ENCODE assay signal across 36 cellular contexts in genomic region chr4:72408568-72408967, GRCh38.
DNase-seq lines count a peak whose midpoint lies in the region; ATAC-seq, FAIRE-seq and TF ChIP-seq lines count a peak whose summit lies in the region.
"Had no signal": no experiment of that assay in that cellular context is flagged by ENCODE, and none has a peak within 500 bp of the region (broad histone marks: within the 10 kb centered on the region; RNA-seq: fewer than 3 reads in every experiment).

No MANE protein-coding gene starts in this region.

- no peaks in the 10 kb centered on the region for H3F3A ChIP-seq in neural progenitor cell (ENCODE audit: low read depth)

- no peak for TF ChIP-seq EP300 in K562 (IDR thresholded peaks at IDR 0.05; ENCODE audit: low read length)

- TF ChIP-seq RAD21 in K562 (CRISPR knock-in tag; conservative IDR thresholded peaks at IDR 0.05 in 1 of 2, IDR thresholded peaks at IDR 0.05 in 1 of 2), result no peak

- H3K4me3 ChIP-seq in HEK293 (ENCODE audit: low read depth, low read length) (no peak overlapping the region), K562 (no peak overlapping the region), neural progenitor cell (no peak overlapping the region), BE2C (ENCODE audit: low read depth, low read length) (no peak overlapping the region)
- H3K4me3 ChIP-seq: A549; BLaER1; BLaER1 treated with 17β-estradiol and CSF1 and Interleukin-3, amounts not matched to agents 10 nM and 100 nM had no signal

- DNase-seq in K562 (ENCODE audit: extremely low read depth in 1 of 4, low spot score in 3 of 4) (no peak), neural progenitor cell (ENCODE audit: low spot score) (no peak), SHP77 treated with DMSO at 0.1 percent for 48 hours (lab: John Stamatoyannopoulos, UW) (no peak), BE2C (no peak)
- no peak for DNase-seq in naive thymus-derived CD8-positive, alpha-beta T cell
- DNase-seq: 8988T; ACHN; AML-193; C1 segment of cervical spinal cord; Caco-2; Calu3; CD4-positive, alpha-beta memory T cell; CD4-positive, alpha-beta T cell; CD4-positive, CD25-positive, alpha-beta regulatory T cell; CD8-positive, alpha-beta memory T cell; CD8-positive, alpha-beta T cell; COR-L47; DMS 273 treated with DMSO at 0.1 percent for 48 hours; DMS153; DMS53; DMS79; DMS79 treated with DMSO at 0.1 percent for 48 hours; DND-41; EL had no signal

- CTCF ChIA-PET in HEK293 (lab: Yijun Ruan, JAX), result no interaction called here
- CTCF ChIA-PET in K562 (lab: Yijun Ruan, JAX; ENCODE audit: low intra/inter-chr PET ratio), result no interaction called here

- H3K4me1 Mint-ChIP-seq in brain, result peaks cover 44% of the 10 kb centered on the region
- H3K4me1 Mint-ChIP-seq in neural progenitor cell, result peaks cover 36% of the 10 kb centered on the region
- no peaks in the 10 kb centered on the region for H3K4me1 Mint-ChIP-seq in naive thymus-derived CD8-positive, alpha-beta T cell
- H3K4me1 Mint-ChIP-seq: B cell; CD14-positive monocyte; CD4-positive, alpha-beta memory T cell; CD4-positive, CD25-positive, alpha-beta regulatory T cell; CD8-positive, alpha-beta memory T cell had no signal

- H3K27ac Mint-ChIP-seq in brain, result peak overlapping the region in 4 of 5 experiments; percentile 27 to 95 (median 52)
- H3K27ac Mint-ChIP-seq in neural progenitor cell, result peak overlapping the region; percentile 48
- no peak overlapping the region for H3K27ac Mint-ChIP-seq in naive thymus-derived CD8-positive, alpha-beta T cell
- H3K27ac Mint-ChIP-seq: B cell; CD14-positive monocyte; CD4-positive, alpha-beta memory T cell; CD4-positive, alpha-beta T cell; CD4-positive, CD25-positive, alpha-beta regulatory T cell; CD8-positive, alpha-beta memory T cell; CD8-positive, alpha-beta T cell had no signal

- H3K27ac ChIP-seq in HEK293 (ENCODE audit: extremely low read depth, low read depth, low read length) (no peak overlapping the region), K562 (ENCODE audit: extremely low read depth, low read depth, low read length) (no peak overlapping the region), neural progenitor cell (no peak overlapping the region)
- H3K27ac ChIP-seq: 22Rv1; A549; BLaER1; BLaER1 treated with 17β-estradiol and CSF1 and Interleukin-3, amounts not matched to agents 10 nM and 100 nM; C4-2B had no signal

- no peak overlapping the region for H3K4me3 Mint-ChIP-seq in brain
- H3K4me3 Mint-ChIP-seq in neural progenitor cell, result no peak overlapping the region
- H3K4me3 Mint-ChIP-seq in naive thymus-derived CD8-positive, alpha-beta T cell, result no peak overlapping the region
- H3K4me3 Mint-ChIP-seq: B cell; CD14-positive monocyte; CD4-positive, alpha-beta memory T cell; CD4-positive, alpha-beta T cell; CD4-positive, CD25-positive, alpha-beta regulatory T cell; CD8-positive, alpha-beta memory T cell; CD8-positive, alpha-beta T cell had no signal

- intact Hi-C loops in K562 (cut with micrococcal nuclease), result no loop called here

- H3K9me3 ChIP-seq in HEK293 (ENCODE audit: control insufficient read depth, insufficient read depth, low read depth, low read length) (no peaks in the 10 kb centered on the region), K562 (replicated peaks; ENCODE audit: control insufficient read depth, insufficient read depth, low read depth, low read length) (no peaks in the 10 kb centered on the region), neural progenitor cell (ENCODE audit: low read depth) (no peaks in the 10 kb centered on the region), BE2C (no peaks in the 10 kb centered on the region)
- H3K9me3 ChIP-seq: A549; BLaER1; BLaER1 treated with 17β-estradiol and CSF1 and Interleukin-3, amounts not matched to agents 10 nM and 100 nM; Caco-2 had no signal

- H3K9me1 ChIP-seq in K562 (ENCODE audit: control insufficient read depth, insufficient read depth, low read length), result no peaks in the 10 kb centered on the region

- H3K9me3 Mint-ChIP-seq in brain (peaks cover 0 to 3% (median 0%) of the 10 kb centered on the region in 5 experiments), neural progenitor cell (peaks cover 2% of the 10 kb centered on the region)
- peaks cover 0 to 3% (median 0%) of the 10 kb centered on the region in 9 donors for H3K9me3 Mint-ChIP-seq in naive thymus-derived CD8-positive, alpha-beta T cell
- H3K9me3 Mint-ChIP-seq: CD14-positive monocyte; CD4-positive, alpha-beta T cell; CD4-positive, CD25-positive, alpha-beta regulatory T cell; CD8-positive, alpha-beta memory T cell; CD8-positive, alpha-beta T cell had no signal

- H4K20me1 ChIP-seq in K562 (replicated peaks; ENCODE audit: control insufficient read depth, insufficient read depth, low read length), result no peaks in the 10 kb centered on the region
- H4K20me1 ChIP-seq in neural progenitor cell (ENCODE audit: low read depth), result no peaks in the 10 kb centered on the region
- H4K20me1 ChIP-seq: BLaER1; BLaER1 treated with 17β-estradiol and CSF1 and Interleukin-3, amounts not matched to agents 10 nM and 100 nM had no signal

- POLR2A ChIA-PET in HEK293 (lab: Yijun Ruan, JAX) (no interaction called here), K562 (lab: Yijun Ruan, JAX) (no interaction called here)
- POLR2A ChIA-PET in naive thymus-derived CD8-positive, alpha-beta T cell (lab: Charles Lee), result no interaction called here

- no peak overlapping the region for H2AFZ ChIP-seq in K562 (ENCODE audit: low read depth, low read length)
- H2AFZ ChIP-seq in neural progenitor cell (replicated peaks), result no peak overlapping the region

- WGBS in K562 (ENCODE audit: insufficient coverage, low coverage, missing lambda C conversion rate), result 75% methylated on average over 4 of the region's 4 CpGs

- TF ChIP-seq POLR2A in K562 (conservative IDR thresholded peaks at IDR 0.05), result no peak

- H3K9ac ChIP-seq in K562 (ENCODE audit: insufficient read depth in 1 of 2, low read depth in 2 of 2, low read length in 2 of 2) (no peak overlapping the region), neural progenitor cell (no peak overlapping the region)
- H3K9ac ChIP-seq: BLaER1; BLaER1 treated with 17β-estradiol and CSF1 and Interleukin-3, amounts not matched to agents 10 nM and 100 nM had no signal

- H3K36me3 ChIP-seq in HEK293 (ENCODE audit: control insufficient read depth in 2 of 2, insufficient read depth in 1 of 2, low read length in 2 of 2) (no peaks in the 10 kb centered on the region), K562 (ENCODE audit: control insufficient read depth, insufficient read depth, low read length) (no peaks in the 10 kb centered on the region; the same call in 2 of the 3 replicates), neural progenitor cell (no peaks in the 10 kb centered on the region), BE2C (peaks cover 3% of the 10 kb centered on the region)
- H3K36me3 ChIP-seq: BLaER1; BLaER1 treated with 17β-estradiol and CSF1 and Interleukin-3, amounts not matched to agents 10 nM and 100 nM had no signal

- BruUV-seq in K562 (replicated peaks; lab: Mats Ljungman, UMichigan), result no TSS peak

- ATAC-seq in K562 (no peak), GM21786 (IDR thresholded peaks at IDR 0.05; ENCODE audit: unreplicated experiment) (no peak)
- no peak for ATAC-seq in naive thymus-derived CD8-positive, alpha-beta T cell
- ATAC-seq: A549; CD8-positive, alpha-beta T cell had no signal

- in situ Hi-C loops in K562 (cut with MboI), result no loop called here

- H3K36me3 Mint-ChIP-seq in brain, result no peaks in the 10 kb centered on the region
- no peaks in the 10 kb centered on the region for H3K36me3 Mint-ChIP-seq in neural progenitor cell
- no peaks in the 10 kb centered on the region for H3K36me3 Mint-ChIP-seq in naive thymus-derived CD8-positive, alpha-beta T cell
- H3K36me3 Mint-ChIP-seq: CD14-positive monocyte; CD4-positive, alpha-beta memory T cell; CD4-positive, CD25-positive, alpha-beta regulatory T cell; CD8-positive, alpha-beta memory T cell; CD8-positive, alpha-beta T cell had no signal

- H3K79me2 ChIP-seq in K562 (ENCODE audit: control insufficient read depth, insufficient read depth, low read length), result no peaks in the 10 kb centered on the region; the same call in 2 of the 3 replicates
- H3K79me2 ChIP-seq in neural progenitor cell (ENCODE audit: low read depth), result no peaks in the 10 kb centered on the region

- H3K27me3 Mint-ChIP-seq in brain, result no peaks in the 10 kb centered on the region
- H3K27me3 Mint-ChIP-seq in neural progenitor cell (ENCODE audit: insufficient read depth, low read depth), result peaks cover 2% of the 10 kb centered on the region
- no peaks in the 10 kb centered on the region for H3K27me3 Mint-ChIP-seq in naive thymus-derived CD8-positive, alpha-beta T cell
- H3K27me3 Mint-ChIP-seq: B cell; CD4-positive, alpha-beta memory T cell; CD4-positive, alpha-beta T cell; CD4-positive, CD25-positive, alpha-beta regulatory T cell; CD8-positive, alpha-beta memory T cell had no signal

- FAIRE-seq in K562 (lab: Jason Lieb, UNC), result no peak
- FAIRE-seq: A204.1, A549, D721Med had no signal

- H3K4me2 ChIP-seq in K562 (ENCODE audit: insufficient read depth, low read length) (no peak overlapping the region), neural progenitor cell (no peak overlapping the region)
- H3K4me2 ChIP-seq: A549; BLaER1; BLaER1 treated with 17β-estradiol and CSF1 and Interleukin-3, amounts not matched to agents 10 nM and 100 nM had no signal

- no peaks in the 10 kb centered on the region for H3K4me1 ChIP-seq in HEK293 (ENCODE audit: control insufficient read depth, insufficient read depth, low read length)
- H3K4me1 ChIP-seq in K562 (replicated peaks in 1 of 2; ENCODE audit: control insufficient read depth in 2 of 2, insufficient read depth in 2 of 2, low read length in 2 of 2), result no peaks in the 10 kb centered on the region
- no peaks in the 10 kb centered on the region for H3K4me1 ChIP-seq in neural progenitor cell
- H3K4me1 ChIP-seq in BE2C, result peaks cover 3% of the 10 kb centered on the region; the same call in 1 of the 2 replicates
- H3K4me1 ChIP-seq: A549; BLaER1; BLaER1 treated with 17β-estradiol and CSF1 and Interleukin-3, amounts not matched to agents 10 nM and 100 nM; Caco-2 had no signal

- TF ChIP-seq CTCF in HEK293 (tag by site-specific recombination; IDR thresholded peaks at IDR 0.05) (no peak), K562 (IDR thresholded peaks at IDR 0.05 in 2 of 3, conservative IDR thresholded peaks at IDR 0.05 in 1 of 3; ENCODE audit: insufficient read depth in 2 of 3, low read depth in 1 of 3, low read length in 3 of 3) (no peak), brain (conservative IDR thresholded peaks at IDR 0.05) (no peak), neural progenitor cell (IDR thresholded peaks at IDR 0.05) (no peak), BE2C (IDR thresholded peaks at IDR 0.05; ENCODE audit: low read depth, low read length) (no peak)

- H3K27me3 ChIP-seq in K562 (ENCODE audit: control insufficient read depth in 2 of 2, insufficient read depth in 2 of 2, low read length in 2 of 2), result no peaks in the 10 kb centered on the region
- H3K27me3 ChIP-seq in neural progenitor cell, result no peaks in the 10 kb centered on the region
- no peaks in the 10 kb centered on the region for H3K27me3 ChIP-seq in BE2C
- H3K27me3 ChIP-seq: BLaER1; BLaER1 treated with 17β-estradiol and CSF1 and Interleukin-3, amounts not matched to agents 10 nM and 100 nM had no signal

TF ChIP-seq in HEK293, 187 proteins besides CTCF, POLR2A, EP300 and RAD21:
- TF ChIP-seq ZNF404 (tag by site-specific recombination; IDR thresholded peaks at IDR 0.05), result no peak
- peak; percentile 77 for TF ChIP-seq ZNF146 (tag by site-specific recombination; IDR thresholded peaks at IDR 0.05)
TF ChIP-seq in HEK293: peak in this region for 1.

TF ChIP-seq in K562, 482 proteins besides CTCF, POLR2A, EP300 and RAD21 (continues in another document):
- peak; percentile 90 for TF ChIP-seq ZNF146 (CRISPR knock-in tag; IDR thresholded peaks at IDR 0.05; ENCODE audit: unreplicated experiment)

Comparison
In these comparisons a context has a peak if more than half of its experiments do, and no peak if none do; other contexts are left out.
1. H3K27ac Mint-ChIP-seq: peak in brain (4 of 5) and neural progenitor cell (single experiment); none in naive thymus-derived CD8-positive, alpha-beta T cell (0 of 10).
2. Of the 44 proteins assayed by ChIP-seq in both K562 and HEK293: peak only in K562: none; only in HEK293: none; in both: ZNF146; in neither: 43.